Comparison of ENCODE assay signal across 3 cellular contexts in genomic region chr3:149219380-149220121, GRCh38. TPM values are rescaled to one million over a fixed set of nuclear protein-coding genes. Genes with fewer than 3 reads are reported as not detected.
"Had no signal": no experiment of that assay in that cellular context is flagged by ENCODE, and none has a peak within 500 bp of the region (broad histone marks: within the 10 kb centered on the region; RNA-seq: fewer than 3 reads in every experiment).

No MANE protein-coding gene starts in this region.

RNA-seq across cellular contexts. Expression of gene CP, which starts 2.1 kb away (rescaled TPM):
- total RNA-seq: natural killer cell had no signal
- polyA plus RNA-seq: neural cell, smooth muscle cell had no signal
